Comparison of ENCODE assay signal across 8 cellular contexts in genomic region chr17:48830840-48831548, GRCh38. TPM values are rescaled to one million over a fixed set of nuclear protein-coding genes. Genes with fewer than 3 reads are reported as not detected.
DNase-seq lines count a peak whose midpoint lies in the region; ATAC-seq and TF ChIP-seq lines count a peak whose summit lies in the region.

Gene CALCOCO2, plus strand, starts transcription at chr17:48831035. Its CDS starts 10,673 bp downstream, at chr17:48841708.

- H3K4me3 ChIP-seq in epithelial cell of proximal tubule (ENCODE audit: low read depth, low read length) = peak within 1 kb of the TSS; percentile 78
- peak within 1 kb of the TSS; percentile 83 for H3K4me3 ChIP-seq in mucosa of stomach (ENCODE audit: low read length)

- H3K27me3 ChIP-seq in mucosa of stomach (ENCODE audit: control insufficient read depth, insufficient read depth, low read length) = no peaks in the 10 kb centered on the region

- DNase-seq in DMS53 (lab: John Stamatoyannopoulos, UW) = peak; percentile 99
- DNase-seq in KG1 (lab: John Stamatoyannopoulos, UW) = peak; percentile 86
- DNase-seq in activated T-cell treated with anti-CD3 and anti-CD28 coated beads, Interleukin-2, amount 50 U/mL, for 1 hour = peak; percentile 85
- no peak for DNase-seq in epithelial cell of proximal tubule (ENCODE audit: low read depth)
- peak; percentile 73 to 75 for DNase-seq in stimulated activated CD8-positive, alpha-beta memory T cell treated with anti-CD3 and anti-CD28 coated beads, Interleukin-7, amount 100 ng/mL, for 1 hour (ENCODE audit: low read depth in 2 of 2)

- TF ChIP-seq CTCF in epithelial cell of proximal tubule (conservative IDR thresholded peaks at IDR 0.05; ENCODE audit: low read depth, low read length) = no peak

- no peaks in the 10 kb centered on the region for H3K9me3 ChIP-seq in mucosa of stomach (ENCODE audit: control insufficient read depth, low read length)

- H3K36me3 ChIP-seq in mucosa of stomach (ENCODE audit: control insufficient read depth, insufficient read depth, low read length) = no peaks in the 10 kb centered on the region

- H3K9ac ChIP-seq in mucosa of stomach (ENCODE audit: low read length) = peak within 1 kb of the TSS; percentile 97

- ATAC-seq in GM21619 (IDR thresholded peaks at IDR 0.05; ENCODE audit: unreplicated experiment) = peak; percentile 79

- peaks cover 34% of the 10 kb centered on the region for H3K4me1 ChIP-seq in mucosa of stomach (ENCODE audit: control insufficient read depth, insufficient read depth, low read length)

TF ChIP-seq in PFSK-1, 5 proteins besides CTCF, POLR2A, EP300 and RAD21:
- TF ChIP-seq POLR2AphosphoS5 (IDR thresholded peaks at IDR 0.05; ENCODE audit: low read depth, low read length) (peak; percentile 64; the same call in 1 of the 2 replicates), FOXP2 (optimal IDR thresholded peaks at IDR 0.05; ENCODE audit: borderline replicate concordance, extremely low read depth, extremely low read length, insufficient read depth) (peak; percentile 90), TAF1 (IDR thresholded peaks at IDR 0.05; ENCODE audit: borderline replicate concordance, insufficient read depth, low read length) (0 out of 2 replicates have a peak, but pooled peaks have one; percentile 22), REST (IDR thresholded peaks at IDR 0.05; ENCODE audit: insufficient read depth in 1 of 2, low read depth in 2 of 2, low read length in 2 of 2) (peak; percentile 64 to 84; a peak in 3 of 4 replicates), SIN3A (IDR thresholded peaks at IDR 0.05; ENCODE audit: borderline replicate concordance, insufficient read depth, low read length) (no peak)
TF ChIP-seq in PFSK-1: peak in this region for 4.

RNA-seq across cellular contexts. Expression of gene CALCOCO2, which starts in this region (rescaled TPM):
- polyA plus RNA-seq in PFSK-1 (2012; ENCODE audit: insufficient read length, low read depth) = 93.2 TPM
- total RNA-seq in epithelial cell of proximal tubule = 21.3 and 24.8 TPM in 2 replicates
